ENCODE assay signal across 1 cellular context in the genomic region with DNA sequence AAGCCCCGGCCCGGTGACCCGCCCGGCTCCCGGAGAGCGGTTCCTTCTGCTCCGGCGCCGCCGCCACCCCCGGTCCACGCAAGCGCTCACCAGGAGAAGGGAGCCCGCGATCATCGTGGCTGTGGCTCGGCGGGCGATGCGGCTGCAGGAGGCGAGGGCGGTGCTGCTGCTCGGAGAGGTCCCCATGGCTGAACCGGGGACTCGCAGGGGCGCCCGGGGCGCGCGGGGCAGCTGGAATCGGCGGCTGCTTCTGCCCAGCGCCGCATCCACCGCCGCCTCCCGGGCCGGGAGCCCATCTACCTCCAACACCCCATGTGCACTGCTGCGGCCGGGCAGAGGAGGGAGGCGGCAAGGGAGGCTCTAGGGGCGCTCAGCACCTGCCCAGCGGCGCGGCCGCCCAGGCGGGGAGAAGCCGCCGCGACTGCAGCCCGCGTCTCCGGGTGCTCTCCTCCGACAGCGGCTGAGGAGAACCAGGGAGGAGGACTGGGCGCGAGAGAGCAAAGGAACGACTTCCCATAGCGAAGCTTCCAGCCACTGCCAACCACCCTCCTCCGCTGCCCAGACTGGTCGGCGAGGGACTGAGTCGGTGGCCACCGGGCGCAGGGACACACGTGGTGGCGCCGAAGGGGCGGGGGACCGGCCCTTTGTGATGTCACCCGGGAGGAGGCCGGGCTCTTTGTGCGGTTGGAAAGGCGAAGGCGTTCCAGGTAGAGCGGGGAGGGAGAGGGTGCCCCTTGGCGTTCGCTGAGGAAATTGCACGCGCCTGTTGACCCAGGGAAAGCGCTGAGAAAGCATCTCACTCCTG.
TF ChIP-seq lines count a peak whose summit lies in the region.

A gene with protein sequence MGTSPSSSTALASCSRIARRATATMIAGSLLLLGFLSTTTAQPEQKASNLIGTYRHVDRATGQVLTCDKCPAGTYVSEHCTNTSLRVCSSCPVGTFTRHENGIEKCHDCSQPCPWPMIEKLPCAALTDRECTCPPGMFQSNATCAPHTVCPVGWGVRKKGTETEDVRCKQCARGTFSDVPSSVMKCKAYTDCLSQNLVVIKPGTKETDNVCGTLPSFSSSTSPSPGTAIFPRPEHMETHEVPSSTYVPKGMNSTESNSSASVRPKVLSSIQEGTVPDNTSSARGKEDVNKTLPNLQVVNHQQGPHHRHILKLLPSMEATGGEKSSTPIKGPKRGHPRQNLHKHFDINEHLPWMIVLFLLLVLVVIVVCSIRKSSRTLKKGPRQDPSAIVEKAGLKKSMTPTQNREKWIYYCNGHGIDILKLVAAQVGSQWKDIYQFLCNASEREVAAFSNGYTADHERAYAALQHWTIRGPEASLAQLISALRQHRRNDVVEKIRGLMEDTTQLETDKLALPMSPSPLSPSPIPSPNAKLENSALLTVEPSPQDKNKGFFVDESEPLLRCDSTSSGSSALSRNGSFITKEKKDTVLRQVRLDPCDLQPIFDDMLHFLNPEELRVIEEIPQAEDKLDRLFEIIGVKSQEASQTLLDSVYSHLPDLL (minus strand): TSS at position 580 of the 805 bp plus-strand sequence. CDS start 394 bp downstream, at position 186.

TF ChIP-seq in HepG2, 621 proteins besides CTCF, POLR2A, EP300 and RAD21 (continued from another document and continues in another):
- TF ChIP-seq, protein P1, sequence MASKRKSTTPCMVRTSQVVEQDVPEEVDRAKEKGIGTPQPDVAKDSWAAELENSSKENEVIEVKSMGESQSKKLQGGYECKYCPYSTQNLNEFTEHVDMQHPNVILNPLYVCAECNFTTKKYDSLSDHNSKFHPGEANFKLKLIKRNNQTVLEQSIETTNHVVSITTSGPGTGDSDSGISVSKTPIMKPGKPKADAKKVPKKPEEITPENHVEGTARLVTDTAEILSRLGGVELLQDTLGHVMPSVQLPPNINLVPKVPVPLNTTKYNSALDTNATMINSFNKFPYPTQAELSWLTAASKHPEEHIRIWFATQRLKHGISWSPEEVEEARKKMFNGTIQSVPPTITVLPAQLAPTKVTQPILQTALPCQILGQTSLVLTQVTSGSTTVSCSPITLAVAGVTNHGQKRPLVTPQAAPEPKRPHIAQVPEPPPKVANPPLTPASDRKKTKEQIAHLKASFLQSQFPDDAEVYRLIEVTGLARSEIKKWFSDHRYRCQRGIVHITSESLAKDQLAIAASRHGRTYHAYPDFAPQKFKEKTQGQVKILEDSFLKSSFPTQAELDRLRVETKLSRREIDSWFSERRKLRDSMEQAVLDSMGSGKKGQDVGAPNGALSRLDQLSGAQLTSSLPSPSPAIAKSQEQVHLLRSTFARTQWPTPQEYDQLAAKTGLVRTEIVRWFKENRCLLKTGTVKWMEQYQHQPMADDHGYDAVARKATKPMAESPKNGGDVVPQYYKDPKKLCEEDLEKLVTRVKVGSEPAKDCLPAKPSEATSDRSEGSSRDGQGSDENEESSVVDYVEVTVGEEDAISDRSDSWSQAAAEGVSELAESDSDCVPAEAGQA (IDR thresholded peaks at IDR 0.05; ENCODE audit: low read depth) = peak; percentile 58; the same call in 1 of the 2 replicates
- TF ChIP-seq, protein P1 (CRISPR knock-in tag; IDR thresholded peaks at IDR 0.05; ENCODE audit: borderline replicate concordance) = no peak
- peak; percentile 92; the same call in 1 of the 2 replicates for TF ChIP-seq ZSCAN31 (CRISPR knock-in tag; IDR thresholded peaks at IDR 0.05; ENCODE audit: low read depth)
- TF ChIP-seq, protein P2, sequence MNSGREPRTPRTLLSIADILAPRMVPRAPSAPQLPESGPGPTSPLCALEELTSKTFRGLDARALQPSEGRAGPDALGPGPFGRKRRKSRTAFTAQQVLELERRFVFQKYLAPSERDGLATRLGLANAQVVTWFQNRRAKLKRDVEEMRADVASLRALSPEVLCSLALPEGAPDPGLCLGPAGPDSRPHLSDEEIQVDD (CRISPR knock-in tag; IDR thresholded peaks at IDR 0.05; ENCODE audit: borderline replicate concordance) = peak; percentile 84
- peak; percentile 93; the same call in 1 of the 2 replicates for TF ChIP-seq GLI4 (CRISPR knock-in tag; IDR thresholded peaks at IDR 0.05; ENCODE audit: borderline replicate concordance)
- peak; percentile 68 for TF ChIP-seq ZNF768 (CRISPR knock-in tag; IDR thresholded peaks at IDR 0.05)
- peak; percentile 69; the same call in 1 of the 2 replicates for TF ChIP-seq TP53 (CRISPR knock-in tag; conservative IDR thresholded peaks at IDR 0.05)
- TF ChIP-seq, protein P3, sequence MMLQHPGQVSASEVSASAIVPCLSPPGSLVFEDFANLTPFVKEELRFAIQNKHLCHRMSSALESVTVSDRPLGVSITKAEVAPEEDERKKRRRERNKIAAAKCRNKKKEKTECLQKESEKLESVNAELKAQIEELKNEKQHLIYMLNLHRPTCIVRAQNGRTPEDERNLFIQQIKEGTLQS (CRISPR knock-in tag; IDR thresholded peaks at IDR 0.05) = peak; percentile 78; the same call in 1 of the 2 replicates
- TF ChIP-seq, protein P4, sequence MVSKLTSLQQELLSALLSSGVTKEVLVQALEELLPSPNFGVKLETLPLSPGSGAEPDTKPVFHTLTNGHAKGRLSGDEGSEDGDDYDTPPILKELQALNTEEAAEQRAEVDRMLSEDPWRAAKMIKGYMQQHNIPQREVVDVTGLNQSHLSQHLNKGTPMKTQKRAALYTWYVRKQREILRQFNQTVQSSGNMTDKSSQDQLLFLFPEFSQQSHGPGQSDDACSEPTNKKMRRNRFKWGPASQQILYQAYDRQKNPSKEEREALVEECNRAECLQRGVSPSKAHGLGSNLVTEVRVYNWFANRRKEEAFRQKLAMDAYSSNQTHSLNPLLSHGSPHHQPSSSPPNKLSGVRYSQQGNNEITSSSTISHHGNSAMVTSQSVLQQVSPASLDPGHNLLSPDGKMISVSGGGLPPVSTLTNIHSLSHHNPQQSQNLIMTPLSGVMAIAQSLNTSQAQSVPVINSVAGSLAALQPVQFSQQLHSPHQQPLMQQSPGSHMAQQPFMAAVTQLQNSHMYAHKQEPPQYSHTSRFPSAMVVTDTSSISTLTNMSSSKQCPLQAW (CRISPR knock-in tag; IDR thresholded peaks at IDR 0.05) = peak; percentile 94
- no peak for TF ChIP-seq ATF1 (CRISPR knock-in tag; IDR thresholded peaks at IDR 0.05)
- no peak for TF ChIP-seq ZMYM2 (CRISPR knock-in tag; IDR thresholded peaks at IDR 0.05)
- TF ChIP-seq, protein P5, sequence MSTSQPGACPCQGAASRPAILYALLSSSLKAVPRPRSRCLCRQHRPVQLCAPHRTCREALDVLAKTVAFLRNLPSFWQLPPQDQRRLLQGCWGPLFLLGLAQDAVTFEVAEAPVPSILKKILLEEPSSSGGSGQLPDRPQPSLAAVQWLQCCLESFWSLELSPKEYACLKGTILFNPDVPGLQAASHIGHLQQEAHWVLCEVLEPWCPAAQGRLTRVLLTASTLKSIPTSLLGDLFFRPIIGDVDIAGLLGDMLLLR (CRISPR knock-in tag; IDR thresholded peaks at IDR 0.05) = peak; percentile 99; the same call in 1 of the 2 replicates
- peak; percentile 59; the same call in 1 of the 2 replicates for TF ChIP-seq BRCA1 (CRISPR knock-in tag; IDR thresholded peaks at IDR 0.05)
- TF ChIP-seq THYN1 (CRISPR knock-in tag; IDR thresholded peaks at IDR 0.05; ENCODE audit: borderline replicate concordance, low read depth) = 0 out of 2 replicates have a peak, but pooled peaks have one; percentile 34
- TF ChIP-seq ATF7-NPFF (CRISPR knock-in tag; IDR thresholded peaks at IDR 0.05; ENCODE audit: low read depth) = peak; percentile 66
- TF ChIP-seq CAMTA2 (CRISPR knock-in tag; IDR thresholded peaks at IDR 0.05; ENCODE audit: borderline replicate concordance) = no peak
- peak; percentile 99 for TF ChIP-seq REL (CRISPR knock-in tag; conservative IDR thresholded peaks at IDR 0.05)
- TF ChIP-seq, protein P6, sequence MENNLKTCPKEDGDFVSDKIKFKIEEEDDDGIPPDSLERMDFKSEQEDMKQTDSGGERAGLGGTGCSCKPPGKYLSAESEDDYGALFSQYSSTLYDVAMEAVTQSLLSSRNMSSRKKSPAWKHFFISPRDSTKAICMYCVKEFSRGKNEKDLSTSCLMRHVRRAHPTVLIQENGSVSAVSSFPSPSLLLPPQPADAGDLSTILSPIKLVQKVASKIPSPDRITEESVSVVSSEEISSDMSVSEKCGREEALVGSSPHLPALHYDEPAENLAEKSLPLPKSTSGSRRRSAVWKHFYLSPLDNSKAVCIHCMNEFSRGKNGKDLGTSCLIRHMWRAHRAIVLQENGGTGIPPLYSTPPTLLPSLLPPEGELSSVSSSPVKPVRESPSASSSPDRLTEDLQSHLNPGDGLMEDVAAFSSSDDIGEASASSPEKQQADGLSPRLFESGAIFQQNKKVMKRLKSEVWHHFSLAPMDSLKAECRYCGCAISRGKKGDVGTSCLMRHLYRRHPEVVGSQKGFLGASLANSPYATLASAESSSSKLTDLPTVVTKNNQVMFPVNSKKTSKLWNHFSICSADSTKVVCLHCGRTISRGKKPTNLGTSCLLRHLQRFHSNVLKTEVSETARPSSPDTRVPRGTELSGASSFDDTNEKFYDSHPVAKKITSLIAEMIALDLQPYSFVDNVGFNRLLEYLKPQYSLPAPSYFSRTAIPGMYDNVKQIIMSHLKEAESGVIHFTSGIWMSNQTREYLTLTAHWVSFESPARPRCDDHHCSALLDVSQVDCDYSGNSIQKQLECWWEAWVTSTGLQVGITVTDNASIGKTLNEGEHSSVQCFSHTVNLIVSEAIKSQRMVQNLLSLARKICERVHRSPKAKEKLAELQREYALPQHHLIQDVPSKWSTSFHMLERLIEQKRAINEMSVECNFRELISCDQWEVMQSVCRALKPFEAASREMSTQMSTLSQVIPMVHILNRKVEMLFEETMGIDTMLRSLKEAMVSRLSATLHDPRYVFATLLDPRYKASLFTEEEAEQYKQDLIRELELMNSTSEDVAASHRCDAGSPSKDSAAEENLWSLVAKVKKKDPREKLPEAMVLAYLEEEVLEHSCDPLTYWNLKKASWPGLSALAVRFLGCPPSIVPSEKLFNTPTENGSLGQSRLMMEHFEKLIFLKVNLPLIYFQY (CRISPR knock-in tag; IDR thresholded peaks at IDR 0.05; ENCODE audit: borderline replicate concordance) = peak; percentile 61; the same call in 1 of the 2 replicates
- TF ChIP-seq ZNF644 (CRISPR knock-in tag; IDR thresholded peaks at IDR 0.05; ENCODE audit: low read depth) = 0 out of 2 replicates have a peak, but pooled peaks have one; percentile 55
- TF ChIP-seq, protein P7, sequence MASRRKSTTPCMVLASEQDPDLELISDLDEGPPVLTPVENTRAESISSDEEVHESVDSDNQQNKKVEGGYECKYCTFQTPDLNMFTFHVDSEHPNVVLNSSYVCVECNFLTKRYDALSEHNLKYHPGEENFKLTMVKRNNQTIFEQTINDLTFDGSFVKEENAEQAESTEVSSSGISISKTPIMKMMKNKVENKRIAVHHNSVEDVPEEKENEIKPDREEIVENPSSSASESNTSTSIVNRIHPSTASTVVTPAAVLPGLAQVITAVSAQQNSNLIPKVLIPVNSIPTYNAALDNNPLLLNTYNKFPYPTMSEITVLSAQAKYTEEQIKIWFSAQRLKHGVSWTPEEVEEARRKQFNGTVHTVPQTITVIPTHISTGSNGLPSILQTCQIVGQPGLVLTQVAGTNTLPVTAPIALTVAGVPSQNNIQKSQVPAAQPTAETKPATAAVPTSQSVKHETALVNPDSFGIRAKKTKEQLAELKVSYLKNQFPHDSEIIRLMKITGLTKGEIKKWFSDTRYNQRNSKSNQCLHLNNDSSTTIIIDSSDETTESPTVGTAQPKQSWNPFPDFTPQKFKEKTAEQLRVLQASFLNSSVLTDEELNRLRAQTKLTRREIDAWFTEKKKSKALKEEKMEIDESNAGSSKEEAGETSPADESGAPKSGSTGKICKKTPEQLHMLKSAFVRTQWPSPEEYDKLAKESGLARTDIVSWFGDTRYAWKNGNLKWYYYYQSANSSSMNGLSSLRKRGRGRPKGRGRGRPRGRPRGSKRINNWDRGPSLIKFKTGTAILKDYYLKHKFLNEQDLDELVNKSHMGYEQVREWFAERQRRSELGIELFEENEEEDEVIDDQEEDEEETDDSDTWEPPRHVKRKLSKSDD (CRISPR knock-in tag; IDR thresholded peaks at IDR 0.05; ENCODE audit: low read depth) = peak; percentile 91
- TF ChIP-seq YEATS4 (CRISPR knock-in tag; IDR thresholded peaks at IDR 0.05; ENCODE audit: borderline replicate concordance) = peak; percentile 88; the same call in 1 of the 2 replicates
- no peak for TF ChIP-seq TCF7L2 (IDR thresholded peaks at IDR 0.05; ENCODE audit: low read depth, low read length)
- TF ChIP-seq ELF4 (CRISPR knock-in tag; IDR thresholded peaks at IDR 0.05; ENCODE audit: borderline replicate concordance) = peak; percentile 80; the same call in 1 of the 2 replicates
- TF ChIP-seq MAZ (IDR thresholded peaks at IDR 0.05; ENCODE audit: borderline replicate concordance, low read depth, low read length) = peak; percentile 84
- TF ChIP-seq MAZ (CRISPR knock-in tag; IDR thresholded peaks at IDR 0.05; ENCODE audit: low read depth) = peak; percentile 91
- TF ChIP-seq ZNF75D (CRISPR knock-in tag; IDR thresholded peaks at IDR 0.05; ENCODE audit: borderline replicate concordance) = no peak
- peak; percentile 42; the same call in 1 of the 2 replicates for TF ChIP-seq KDM5A (IDR thresholded peaks at IDR 0.05; ENCODE audit: borderline replicate concordance, low read length)
- TF ChIP-seq SIN3B (IDR thresholded peaks at IDR 0.05; ENCODE audit: low read length) = peak; percentile 57; the same call in 1 of the 2 replicates
- TF ChIP-seq KAT7 (CRISPR knock-in tag; IDR thresholded peaks at IDR 0.05; ENCODE audit: borderline replicate concordance) = peak; percentile 65; the same call in 1 of the 2 replicates
- TF ChIP-seq ZNF546 (CRISPR knock-in tag; conservative IDR thresholded peaks at IDR 0.05) = peak; percentile 86; the same call in 1 of the 2 replicates
- TF ChIP-seq ZNF30 (CRISPR knock-in tag; IDR thresholded peaks at IDR 0.05) = no peak
- TF ChIP-seq TGIF2 (CRISPR knock-in tag; IDR thresholded peaks at IDR 0.05) = peak; percentile 100
